ENCODE assay signal across 19 cellular contexts in the genomic region with DNA sequence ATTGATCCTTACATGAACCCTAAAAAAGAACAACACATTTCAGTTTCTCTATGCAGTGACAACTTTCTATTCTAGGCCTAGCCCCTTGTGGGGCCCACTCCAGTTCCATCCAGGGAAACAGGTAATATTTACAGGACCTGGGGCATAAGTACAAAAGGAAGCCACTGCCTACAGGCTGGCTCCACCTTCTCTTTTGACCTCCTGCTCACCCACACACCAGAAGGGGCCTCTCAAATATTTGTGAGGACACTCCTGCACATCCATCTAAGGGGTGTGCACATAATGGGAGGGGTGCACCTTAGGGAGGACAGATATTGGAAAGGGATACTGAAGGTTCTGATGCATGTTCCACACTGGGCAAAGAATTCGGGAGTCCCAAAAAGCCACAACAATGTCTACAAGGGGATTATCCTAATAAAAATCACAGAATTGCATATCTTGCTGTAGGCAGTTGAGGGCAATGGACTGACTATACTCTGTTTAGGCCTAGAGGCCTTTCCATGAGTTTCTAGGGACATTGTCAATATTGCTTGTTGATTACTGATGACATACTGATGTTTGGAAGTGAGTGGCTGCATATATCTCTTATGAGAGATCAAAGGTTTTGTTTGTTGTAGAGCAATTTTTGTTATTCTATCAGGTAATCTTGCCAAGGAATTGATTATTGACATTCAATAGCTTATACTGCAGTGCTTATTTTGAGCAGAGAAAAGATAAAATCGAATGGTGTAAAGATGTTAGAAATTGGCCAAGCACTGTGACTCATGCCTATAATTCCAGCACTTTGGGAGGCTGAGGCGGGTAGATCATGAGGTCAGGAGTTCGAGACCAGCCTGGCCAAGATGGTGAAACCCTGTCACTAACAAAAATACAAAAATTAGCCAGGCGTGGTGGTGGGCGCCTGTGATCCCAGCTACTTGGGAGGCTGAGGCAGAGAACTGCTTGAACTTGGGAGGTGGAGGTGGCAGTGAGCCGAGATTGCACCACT. TPM values are rescaled to one million over a fixed set of nuclear protein-coding genes. Genes with fewer than 3 reads are reported as not detected.
DNase-seq lines count a peak whose midpoint lies in the region; TF ChIP-seq lines count a peak whose summit lies in the region.
"Had no signal": no experiment of that assay in that cellular context is flagged by ENCODE, and none has a peak within 500 bp of the region (broad histone marks: within the 10 kb centered on the region; RNA-seq: fewer than 3 reads in every experiment).

No MANE protein-coding gene starts in this region.

- no peak overlapping the region for H4K91ac ChIP-seq in trophoblast cell (ENCODE audit: low read depth, low read length)

- H2AK5ac ChIP-seq in trophoblast cell (ENCODE audit: low read length) = no peak overlapping the region

- peaks cover 18% of the 10 kb centered on the region; the same call in 1 of the 2 replicates for H3F3A ChIP-seq in PC-9 (ENCODE audit: insufficient read depth, low read depth)

- H3K4me3 ChIP-seq in PC-9 (no peak overlapping the region), hepatocyte (no peak overlapping the region), trophoblast cell (ENCODE audit: low read depth, low read length) (no peak overlapping the region)
- H3K4me3 ChIP-seq: GM23338, MG63, SJSA1 had no signal

- no peaks in the 10 kb centered on the region for H3K79me1 ChIP-seq in trophoblast cell (ENCODE audit: low read length)

- peak overlapping the region; percentile 85 for H3K27ac ChIP-seq in PC-9
- H3K27ac ChIP-seq in hepatocyte = peak overlapping the region; percentile 81
- H3K27ac ChIP-seq in trophoblast cell (ENCODE audit: low read depth, low read length) = no peak overlapping the region
- H3K27ac ChIP-seq: 22Rv1, C4-2B, SJSA1 had no signal

- H3K4me3 Mint-ChIP-seq in activated naive CD4-positive, alpha-beta T cell treated with anti-CD3 and anti-CD28 coated beads for 36 hours = no peak overlapping the region
- H3K4me3 Mint-ChIP-seq: B cell; CD8-positive, alpha-beta T cell; GM23338; H9 had no signal

- H2BK120ac ChIP-seq in trophoblast cell (ENCODE audit: insufficient read depth, low read length, poor library complexity) = no peak overlapping the region

- H2AFZ ChIP-seq in PC-9 (peak overlapping the region; percentile 82; the same call in 1 of the 2 replicates), hepatocyte (no peak overlapping the region), trophoblast cell (ENCODE audit: insufficient read depth, low read length, poor library complexity) (no peak overlapping the region)

- H3K4me1 Mint-ChIP-seq in activated naive CD4-positive, alpha-beta T cell treated with anti-CD3 and anti-CD28 coated beads for 36 hours (ENCODE audit: low read depth) = no peaks in the 10 kb centered on the region
- H3K4me1 Mint-ChIP-seq: B cell had no signal

- H4K12ac ChIP-seq in trophoblast cell (ENCODE audit: low read depth, low read length) = no peak overlapping the region

- WGBS in hepatocyte (ENCODE audit: low lambda C conversion rate, missing lambda C conversion rate) = 94% methylated on average over 7 of the region's 7 CpGs
- WGBS in trophoblast cell (ENCODE audit: extremely low coverage, insufficient coverage, insufficient read length) = no CpG with 5 or more reads among the region's 7 CpGs

- H3K4ac ChIP-seq in trophoblast cell (ENCODE audit: low read depth, low read length) = no peak overlapping the region

- no peaks in the 10 kb centered on the region for H3K9me3 Mint-ChIP-seq in activated naive CD4-positive, alpha-beta T cell treated with anti-CD3 and anti-CD28 coated beads for 36 hours
- H3K9me3 Mint-ChIP-seq: CD8-positive, alpha-beta T cell; GM23338; H9 had no signal

- no peaks in the 10 kb centered on the region for H3K36me3 Mint-ChIP-seq in activated naive CD4-positive, alpha-beta T cell treated with anti-CD3 and anti-CD28 coated beads for 36 hours (ENCODE audit: low read depth)
- H3K36me3 Mint-ChIP-seq: CD8-positive, alpha-beta T cell had no signal

- no peak overlapping the region for H2BK12ac ChIP-seq in trophoblast cell (ENCODE audit: low read length)

- no peaks in the 10 kb centered on the region for H3K36me3 ChIP-seq in PC-9 (ENCODE audit: low read depth)
- no peaks in the 10 kb centered on the region for H3K36me3 ChIP-seq in hepatocyte (replicated peaks; ENCODE audit: insufficient read depth, low read depth)
- H3K36me3 ChIP-seq in trophoblast cell (ENCODE audit: control insufficient read depth in 1 of 2, insufficient read depth in 2 of 2, low read length in 2 of 2) = no peaks in the 10 kb centered on the region
- H3K36me3 ChIP-seq: MG63, SJSA1 had no signal

- H3K18ac ChIP-seq in trophoblast cell (ENCODE audit: low read length) = no peak overlapping the region

- no peaks in the 10 kb centered on the region for H4K20me1 ChIP-seq in PC-9 (ENCODE audit: insufficient read depth)
- H4K20me1 ChIP-seq in hepatocyte (ENCODE audit: insufficient read depth, poor library complexity, severe bottlenecking) = no peaks in the 10 kb centered on the region

- H3K9me3 ChIP-seq in PC-9 (ENCODE audit: insufficient read depth, low read depth) (no peaks in the 10 kb centered on the region), hepatocyte (ENCODE audit: low read depth) (no peaks in the 10 kb centered on the region), trophoblast cell (ENCODE audit: insufficient read depth, low read depth, low read length) (no peaks in the 10 kb centered on the region)
- H3K9me3 ChIP-seq: MG63, SJSA1 had no signal

- H4K8ac ChIP-seq in trophoblast cell (ENCODE audit: low read depth, low read length) = no peak overlapping the region

- H3K14ac ChIP-seq in trophoblast cell (ENCODE audit: low read length) = no peak overlapping the region

- no peaks in the 10 kb centered on the region for H3K27me3 Mint-ChIP-seq in activated naive CD4-positive, alpha-beta T cell treated with anti-CD3 and anti-CD28 coated beads for 36 hours (ENCODE audit: low read depth)
- H3K27me3 Mint-ChIP-seq: B cell had no signal

- peak overlapping the region; percentile 27 for H3K9ac ChIP-seq in trophoblast cell (ENCODE audit: low read length)

- H3K79me2 ChIP-seq in PC-9 (ENCODE audit: low read depth) (no peaks in the 10 kb centered on the region), hepatocyte (no peaks in the 10 kb centered on the region), trophoblast cell (ENCODE audit: control insufficient read depth, insufficient read depth, low read length, poor library complexity) (no peaks in the 10 kb centered on the region)

- H3K9me2 ChIP-seq in PC-9 (ENCODE audit: insufficient read depth) (no peaks in the 10 kb centered on the region; the same call in 1 of the 2 replicates), hepatocyte (replicated peaks; ENCODE audit: insufficient read depth) (no peaks in the 10 kb centered on the region)

- H3K4me2 ChIP-seq in PC-9 (peak overlapping the region; percentile 68), hepatocyte (peak overlapping the region; percentile 28), trophoblast cell (ENCODE audit: low read length) (no peak overlapping the region)
- H3K4me2 ChIP-seq: GM23338 had no signal

- H3K23ac ChIP-seq in trophoblast cell (ENCODE audit: low read length) = no peak overlapping the region

- CTCF ChIA-PET in PC-9 (lab: Charles Lee) = interaction anchor here (0.7 kb wide), 1 partner anchor 32 kb away, joined by 4 read pairs; no protein-coding TSS in a partner anchor
- CTCF ChIA-PET in activated naive CD4-positive, alpha-beta T cell treated with anti-CD3 and anti-CD28 coated beads for 36 hours (lab: Charles Lee) = no interaction called here

- H3K4me1 ChIP-seq in PC-9 (replicated peaks; ENCODE audit: insufficient read depth) (peaks cover 23% of the 10 kb centered on the region), hepatocyte (ENCODE audit: insufficient read depth) (peaks cover 8% of the 10 kb centered on the region), trophoblast cell (ENCODE audit: control insufficient read depth in 1 of 2, insufficient read depth in 2 of 2, low read length in 2 of 2) (peaks cover 5 to 6% of the 10 kb centered on the region in 2 experiments)
- H3K4me1 ChIP-seq: SJSA1 had no signal

- DNase-seq in DMS53 (lab: John Stamatoyannopoulos, UW) = peak; percentile 31
- no peak for DNase-seq in DMS53 treated with DMSO at 0.1 percent for 48 hours (lab: John Stamatoyannopoulos, UW; ENCODE audit: unreplicated experiment)
- DNase-seq in PC-9 = no peak
- peak; percentile 37 for DNase-seq in hepatocyte (ENCODE audit: low spot score)
- DNase-seq in trophoblast cell = no peak
- DNase-seq in T-helper 2 cell = no peak
- no peak for DNase-seq in activated naive CD4-positive, alpha-beta T cell treated with anti-CD3 and anti-CD28 coated beads for 36 hours
- no peak for DNase-seq in activated CD8-positive, alpha-beta memory T cell treated with anti-CD3 and anti-CD28 coated beads, Interleukin-2, amount 50 U/mL, for 48 hours
- DNase-seq: CD8-positive, alpha-beta T cell; H9; KG1; MG63; NCI-H2029 treated with DMSO at 0.1 percent for 48 hours; NCI-H748 treated with DMSO at 0.1 percent for 48 hours had no signal

- POLR2A ChIA-PET in PC-9 (lab: Charles Lee; ENCODE audit: unreplicated experiment) = interaction anchor here (0.7 kb wide), 1 partner anchor 77 kb away, joined by 4 read pairs; no protein-coding TSS in a partner anchor

- no peak overlapping the region for H3K27ac Mint-ChIP-seq in activated naive CD4-positive, alpha-beta T cell treated with anti-CD3 and anti-CD28 coated beads for 36 hours
- H3K27ac Mint-ChIP-seq: B cell; CD8-positive, alpha-beta T cell; H9 had no signal

- no peaks in the 10 kb centered on the region for H3K27me3 ChIP-seq in PC-9 (ENCODE audit: insufficient read depth, low read depth)
- no peaks in the 10 kb centered on the region for H3K27me3 ChIP-seq in hepatocyte
- no peaks in the 10 kb centered on the region for H3K27me3 ChIP-seq in trophoblast cell (ENCODE audit: insufficient read depth, low read length)
- H3K27me3 ChIP-seq: MG63, SJSA1 had no signal

- TF ChIP-seq CTCF in PC-9 (conservative IDR thresholded peaks at IDR 0.05) (no peak), hepatocyte (IDR thresholded peaks at IDR 0.05; ENCODE audit: poor library complexity) (no peak)

- no peak overlapping the region for H2BK5ac ChIP-seq in trophoblast cell (ENCODE audit: low read depth, low read length, poor library complexity)

- no TSS peak for BruUV-seq in PC-9 (replicated peaks; lab: Mats Ljungman, UMichigan)

- intact Hi-C loops in PC-9 (cut with micrococcal nuclease; ENCODE audit: unreplicated experiment) = no loop called here
- intact Hi-C loops in activated naive CD4-positive, alpha-beta T cell treated with anti-CD3 and anti-CD28 coated beads for 36 hours (cut with micrococcal nuclease) = no loop called here

RNA-seq across cellular contexts. Expression of a gene that starts 23.8 kb away (rescaled TPM):
- total RNA-seq in PC-9 (2021) (245 and 290 TPM in 2 replicates), hepatocyte (54.9 and 56.1 TPM in 2 replicates)
- 48.5 and 59.5 TPM in 2 replicates for polyA plus RNA-seq in hepatocyte
- 339 and 340 TPM in 2 replicates for polyA plus RNA-seq in trophoblast cell (2013)
- 100 to 1,000 TPM; 312 to 340 TPM for total RNA-seq in activated naive CD4-positive, alpha-beta T cell treated with anti-CD3 and anti-CD28 coated beads for 36 hours

Comparison
In these comparisons a context has a peak if more than half of its experiments do, and no peak if none do; other contexts are left out.
1. DNase-seq: peak in DMS53 (single experiment) and hepatocyte (single experiment); none in DMS53 treated with DMSO at 0.1 percent for 48 hours (single experiment), PC-9 (0 of 2), trophoblast cell (0 of 2), T-helper 2 cell (0 of 5), activated naive CD4-positive, alpha-beta T cell treated with anti-CD3 and anti-CD28 coated beads for 36 hours (single experiment) and activated CD8-positive, alpha-beta memory T cell treated with anti-CD3 and anti-CD28 coated beads, Interleukin-2, amount 50 U/mL, for 48 hours (single experiment).